1 cellular context compared by ENCODE assay signal in genomic region chr22:36507518-36508010, GRCh38.
TF ChIP-seq lines count a peak whose summit lies in the region.

No MANE protein-coding gene starts in this region.

TF ChIP-seq in GM12878, 131 proteins besides CTCF, POLR2A, EP300 and RAD21:
- TF ChIP-seq WRNIP1 (IDR thresholded peaks at IDR 0.05; ENCODE audit: borderline replicate concordance, low read depth, low read length) (no peak), ELK1 (IDR thresholded peaks at IDR 0.05; ENCODE audit: low read depth, low read length) (no peak), E2F8 (IDR thresholded peaks at IDR 0.05; ENCODE audit: low read depth, partially characterized antibody) (no peak), PBX3 (IDR thresholded peaks at IDR 0.05; ENCODE audit: insufficient replicate concordance, low read depth, low read length) (no peak), EZH2 (IDR thresholded peaks at IDR 0.05; ENCODE audit: borderline replicate concordance, control insufficient read depth, low read depth, low read length) (no peak), ATF7 (IDR thresholded peaks at IDR 0.05; ENCODE audit: low read depth) (no peak), FOXK2 (IDR thresholded peaks at IDR 0.05) (no peak), RELA (IDR thresholded peaks at IDR 0.05; ENCODE audit: borderline replicate concordance, partially characterized antibody) (no peak), RFX5 (IDR thresholded peaks at IDR 0.05; ENCODE audit: low read depth, low read length) (no peak), HDAC6 (IDR thresholded peaks at IDR 0.05; ENCODE audit: unreplicated experiment) (no peak), ASH2L (IDR thresholded peaks at IDR 0.05; ENCODE audit: borderline replicate concordance, low read depth) (no peak), ZBTB33 (IDR thresholded peaks at IDR 0.05) (no peak), CEBPB (IDR thresholded peaks at IDR 0.05; ENCODE audit: borderline replicate concordance in 1 of 2, low read depth in 2 of 2, low read length in 2 of 2) (no peak), TCF3 (IDR thresholded peaks at IDR 0.05; ENCODE audit: borderline replicate concordance, insufficient read depth, low read depth, low read length) (no peak), PKNOX1 (IDR thresholded peaks at IDR 0.05) (no peak), E2F4 (IDR thresholded peaks at IDR 0.05; ENCODE audit: low read depth, low read length) (no peak), ZNF622 (IDR thresholded peaks at IDR 0.05) (no peak)
